In genomic region chr9:133485531-133486260, GRCh38 we compare ENCODE assay signal across 9 cellular contexts. TPM values are rescaled to one million over a fixed set of nuclear protein-coding genes. Genes with fewer than 3 reads are reported as not detected.
A peak's percentile ranks its signal among the peaks of the same experiment; 100 is the strongest.
DNase-seq lines count a peak whose midpoint lies in the region; ATAC-seq and TF ChIP-seq lines count a peak whose summit lies in the region.
"Had no signal": no experiment of that assay in that cellular context is flagged by ENCODE, and none has a peak within 500 bp of the region (broad histone marks: within the 10 kb centered on the region; RNA-seq: fewer than 3 reads in every experiment).

No MANE protein-coding gene starts in this region.

- H3K36me3 Mint-ChIP-seq in activated T-cell treated with anti-CD3 and anti-CD28 coated beads, Interleukin-2, amount 50 U/mL, for 4 hours (ENCODE audit: insufficient read depth), result no peaks in the 10 kb centered on the region
- peaks cover 2% of the 10 kb centered on the region for H3K36me3 Mint-ChIP-seq in central memory CD8-positive, alpha-beta T cell (ENCODE audit: insufficient read depth)

- H3K4me1 Mint-ChIP-seq in activated T-cell treated with anti-CD3 and anti-CD28 coated beads, Interleukin-2, amount 50 U/mL, for 4 hours (ENCODE audit: low read depth), result peaks cover 6% of the 10 kb centered on the region
- H3K4me1 Mint-ChIP-seq in central memory CD8-positive, alpha-beta T cell, result no peaks in the 10 kb centered on the region
- H3K4me1 Mint-ChIP-seq in stimulated activated naive CD8-positive, alpha-beta T cell treated with anti-CD3 and anti-CD28 coated beads, Interleukin-15, amount 100 ng/mL, for 72 hours, result peaks cover 8% of the 10 kb centered on the region

- DNase-seq in activated T-cell treated with anti-CD3 and anti-CD28 coated beads, Interleukin-2, amount 50 U/mL, for 4 hours, result no peak
- no peak for DNase-seq in activated T-cell treated with anti-CD3 and anti-CD28 coated beads, Interleukin-2, amount 50 U/mL, for 48 hours
- DNase-seq in NB4 (ENCODE audit: low read depth) (peak; percentile 81), hepatic stellate cell (ENCODE audit: low spot score) (no peak)
- no peak for DNase-seq in central memory CD8-positive, alpha-beta T cell (ENCODE audit: low spot score in 2 of 2)
- peak in 1 of 2 donors; percentile 36 for DNase-seq in stimulated activated naive CD8-positive, alpha-beta T cell treated with anti-CD3 and anti-CD28 coated beads, Interleukin-15, amount 100 ng/mL, for 72 hours

- no peak overlapping the region for H3K27ac Mint-ChIP-seq in central memory CD8-positive, alpha-beta T cell (ENCODE audit: low read depth)
- peak overlapping the region in 1 of 2 donors; percentile 65 for H3K27ac Mint-ChIP-seq in stimulated activated naive CD8-positive, alpha-beta T cell treated with anti-CD3 and anti-CD28 coated beads, Interleukin-15, amount 100 ng/mL, for 72 hours

- no peak for TF ChIP-seq CTCF in NB4 (IDR thresholded peaks at IDR 0.05; ENCODE audit: low read depth, low read length)

- H3K27me3 Mint-ChIP-seq in activated T-cell treated with anti-CD3 and anti-CD28 coated beads, Interleukin-2, amount 50 U/mL, for 4 hours (ENCODE audit: low read depth), result peaks cover 9% of the 10 kb centered on the region
- peaks cover 17% of the 10 kb centered on the region for H3K27me3 Mint-ChIP-seq in central memory CD8-positive, alpha-beta T cell
- no peaks in the 10 kb centered on the region for H3K27me3 Mint-ChIP-seq in stimulated activated naive CD8-positive, alpha-beta T cell treated with anti-CD3 and anti-CD28 coated beads, Interleukin-15, amount 100 ng/mL, for 72 hours

- no peaks in the 10 kb centered on the region for H3K9me3 Mint-ChIP-seq in activated T-cell treated with anti-CD3 and anti-CD28 coated beads, Interleukin-2, amount 50 U/mL, for 4 hours
- H3K9me3 Mint-ChIP-seq in central memory CD8-positive, alpha-beta T cell, result no peaks in the 10 kb centered on the region
- H3K9me3 Mint-ChIP-seq in stimulated activated naive CD8-positive, alpha-beta T cell treated with anti-CD3 and anti-CD28 coated beads, Interleukin-15, amount 100 ng/mL, for 72 hours, result no peaks in the 10 kb centered on the region

- no peak overlapping the region for H3K4me3 ChIP-seq in NB4 (ENCODE audit: low read depth, low read length)

- no peak for TF ChIP-seq POLR2A in NB4 (IDR thresholded peaks at IDR 0.05; ENCODE audit: extremely low read depth, insufficient read length)

- peak; percentile 49 to 54 for ATAC-seq in activated T-cell treated with anti-CD3 and anti-CD28 coated beads, Interleukin-2, amount 50 U/mL, for 4 hours
- ATAC-seq in central memory CD8-positive, alpha-beta T cell (replicated peaks; ENCODE audit: extremely low read depth, poor library complexity, severe bottlenecking), result peak; percentile 41
- ATAC-seq in stimulated activated naive CD8-positive, alpha-beta T cell treated with anti-CD3 and anti-CD28 coated beads, Interleukin-15, amount 100 ng/mL, for 72 hours, result peak; percentile 71
- ATAC-seq in GM18498 (IDR thresholded peaks at IDR 0.05; ENCODE audit: unreplicated experiment) (no peak), GM18520 (IDR thresholded peaks at IDR 0.05; ENCODE audit: unreplicated experiment) (no peak)

- H3K4me3 Mint-ChIP-seq in activated T-cell treated with anti-CD3 and anti-CD28 coated beads, Interleukin-2, amount 50 U/mL, for 4 hours, result no peak overlapping the region
- H3K4me3 Mint-ChIP-seq in central memory CD8-positive, alpha-beta T cell, result no peak overlapping the region
- H3K4me3 Mint-ChIP-seq in stimulated activated naive CD8-positive, alpha-beta T cell treated with anti-CD3 and anti-CD28 coated beads, Interleukin-15, amount 100 ng/mL, for 72 hours, result peak overlapping the region; percentile 55 to 81

RNA-seq across cellular contexts. Expression of gene SLC2A6, which starts 6.8 kb away (rescaled TPM):
- total RNA-seq in activated T-cell treated with anti-CD3 and anti-CD28 coated beads, Interleukin-2, amount 50 U/mL, for 4 hours, result 1 to 10 TPM; 4.9 to 5.3 (median 5.2) TPM

RNA-seq across cellular contexts. Expression of gene CACFD1, which starts 25.9 kb away (rescaled TPM):
- total RNA-seq in activated T-cell treated with anti-CD3 and anti-CD28 coated beads, Interleukin-2, amount 50 U/mL, for 4 hours, result 1 to 10 TPM in 1 of 3 donors, under 1 TPM in 2; 0.73 to 1.1 (median 0.86) TPM

RNA-seq across cellular contexts. Expression of gene MYMK, which starts 39.1 kb away (rescaled TPM):
- total RNA-seq in activated T-cell treated with anti-CD3 and anti-CD28 coated beads, Interleukin-2, amount 50 U/mL, for 4 hours, result not detected
- total RNA-seq: endothelial cell of umbilical vein had no signal

RNA-seq across cellular contexts. Expression of gene ADAMTSL2, which starts 48.8 kb away (rescaled TPM):
- under 1 TPM in 2 of 3 donors, not detected in 1; 0.08 to 0.14 TPM for total RNA-seq in activated T-cell treated with anti-CD3 and anti-CD28 coated beads, Interleukin-2, amount 50 U/mL, for 4 hours
- total RNA-seq: endothelial cell of umbilical vein had no signal

Comparison
In these comparisons a context has a peak if more than half of its experiments do, and no peak if none do; other contexts are left out.
1. ATAC-seq: peak in activated T-cell treated with anti-CD3 and anti-CD28 coated beads, Interleukin-2, amount 50 U/mL, for 4 hours (2 of 2), central memory CD8-positive, alpha-beta T cell (single experiment) and stimulated activated naive CD8-positive, alpha-beta T cell treated with anti-CD3 and anti-CD28 coated beads, Interleukin-15, amount 100 ng/mL, for 72 hours (single experiment); none in GM18498 (single experiment) and GM18520 (single experiment).
2. H3K4me3 Mint-ChIP-seq: peak in stimulated activated naive CD8-positive, alpha-beta T cell treated with anti-CD3 and anti-CD28 coated beads, Interleukin-15, amount 100 ng/mL, for 72 hours (2 of 2); none in activated T-cell treated with anti-CD3 and anti-CD28 coated beads, Interleukin-2, amount 50 U/mL, for 4 hours (single experiment) and central memory CD8-positive, alpha-beta T cell (single experiment).